8 cellular contexts compared by ENCODE assay signal in the genomic region with DNA sequence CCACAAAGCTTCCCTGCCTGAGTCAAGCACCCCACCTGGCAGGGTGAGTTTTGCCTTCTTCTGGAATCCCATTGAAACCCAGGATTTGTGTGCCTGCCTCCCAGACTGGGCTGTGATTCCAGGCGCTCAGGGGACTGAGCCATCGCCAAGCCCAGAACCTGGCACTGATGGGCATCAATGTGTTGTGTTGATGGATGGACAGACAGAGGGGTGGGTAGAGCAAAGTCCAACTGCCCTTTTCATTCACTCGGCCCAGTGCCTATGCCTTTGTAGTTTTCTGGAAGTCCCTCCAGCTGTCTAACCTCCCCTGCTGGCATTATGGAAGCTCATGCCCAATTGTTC.
DNase-seq lines count a peak whose midpoint lies in the region; ATAC-seq and TF ChIP-seq lines count a peak whose summit lies in the region.

No MANE protein-coding gene starts in this region.

- H3K36me3 Mint-ChIP-seq in naive thymus-derived CD8-positive, alpha-beta T cell = no peaks in the 10 kb centered on the region

- H3K27me3 ChIP-seq in heart right ventricle (peaks cover 0 to 62% (median 0%) of the 10 kb centered on the region in 7 donors), dorsolateral prefrontal cortex (no peaks in the 10 kb centered on the region)

- DNase-seq in heart right ventricle (no peak), Right ventricle myocardium superior (no peak), dorsolateral prefrontal cortex (peak in 1 of 10 donors; percentile 11), NCI-H1930 (lab: John Stamatoyannopoulos, UW) (no peak), hippocampal formation (lab: John Stamatoyannopoulos, UW) (no peak), ureter (ENCODE audit: low spot score) (no peak)
- no peak for DNase-seq in naive thymus-derived CD8-positive, alpha-beta T cell

- H3K27ac ChIP-seq in heart right ventricle (peak overlapping the region; percentile 87 to 97 (median 93)), dorsolateral prefrontal cortex (peak overlapping the region; percentile 52 to 99 (median 95))

- peaks cover 4 to 45% (median 23%) of the 10 kb centered on the region in 9 donors for H3K4me1 ChIP-seq in heart right ventricle

- no peaks in the 10 kb centered on the region for H3K36me3 ChIP-seq in heart right ventricle

- H3K9me3 Mint-ChIP-seq in naive thymus-derived CD8-positive, alpha-beta T cell = no peaks in the 10 kb centered on the region

- H3K4me3 ChIP-seq in heart right ventricle = peak overlapping the region in 7 of 10 donors; percentile 31 to 55 (median 52)
- H3K4me3 ChIP-seq in dorsolateral prefrontal cortex = peak overlapping the region in 57 of 59 donors; percentile 27 to 74 (median 57)

- TF ChIP-seq CTCF in heart right ventricle (IDR thresholded peaks at IDR 0.05) = no peak
- no peak for TF ChIP-seq CTCF in dorsolateral prefrontal cortex (IDR thresholded peaks at IDR 0.05 in 54 of 56, conservative IDR thresholded peaks at IDR 0.05 in 2 of 56; ENCODE audit: low read depth in 1 of 56, partially characterized antibody in 56 of 56)

- H3K9me3 ChIP-seq in heart right ventricle = no peaks in the 10 kb centered on the region

- H3K27ac Mint-ChIP-seq in naive thymus-derived CD8-positive, alpha-beta T cell = no peak overlapping the region

- H3K4me1 Mint-ChIP-seq in naive thymus-derived CD8-positive, alpha-beta T cell = peaks cover 18 to 29% (median 24%) of the 10 kb centered on the region in 4 donors

- peak overlapping the region in 8 of 10 donors; percentile 35 to 92 (median 84) for H3K4me3 Mint-ChIP-seq in naive thymus-derived CD8-positive, alpha-beta T cell

- 62 to 67% methylated on average over 3 of the region's 3 CpGs for WGBS in heart right ventricle, 2 donors

- ATAC-seq in heart right ventricle (no peak), Right ventricle myocardium superior (ENCODE audit: poor library complexity) (no peak), HG02973 (IDR thresholded peaks at IDR 0.05; ENCODE audit: unreplicated experiment) (no peak)
- ATAC-seq in naive thymus-derived CD8-positive, alpha-beta T cell = no peak

- POLR2A ChIA-PET in naive thymus-derived CD8-positive, alpha-beta T cell (lab: Charles Lee) = no interaction called here

- intact Hi-C loops in heart right ventricle (cut with DNase I) = no loop called here
- intact Hi-C loops in Right ventricle myocardium superior (cut with DNase I) = no loop called here
- intact Hi-C loops in dorsolateral prefrontal cortex (cut with DNase I) = no loop called here

- peaks cover 34 to 69% (median 56%) of the 10 kb centered on the region in 5 donors for H3K27me3 Mint-ChIP-seq in naive thymus-derived CD8-positive, alpha-beta T cell
